19 cellular contexts compared by ENCODE assay signal in genomic region chr7:90951229-90951628, GRCh38.
"Had no signal": no experiment of that assay in that cellular context is flagged by ENCODE, and none has a peak within 500 bp of the region (broad histone marks: within the 10 kb centered on the region; RNA-seq: fewer than 3 reads in every experiment).

No MANE protein-coding gene starts in this region.

- H3K4me1 ChIP-seq: foreskin keratinocyte, lower lobe of right lung, right atrium auricular region, stomach, transverse colon had no signal

- H3K4me3 ChIP-seq: hepatocyte, left ventricle myocardium inferior, lower lobe of right lung, right atrium auricular region, stomach, thoracic aorta, transverse colon had no signal

- H3K27ac Mint-ChIP-seq: dendritic cell treated with granulocyte-macrophage colony-stimulating factor and Interleukin-4, amounts not matched to agents 40 ng/mL and 50 ng/mL, for 4 days; memory B cell; mesothelial cell of epicardium; natural killer cell had no signal

- H3K9me3 Mint-ChIP-seq: dendritic cell treated with granulocyte-macrophage colony-stimulating factor and Interleukin-4, amounts not matched to agents 40 ng/mL and 50 ng/mL, for 4 days; memory B cell; mesothelial cell of epicardium had no signal

- H3K9me3 ChIP-seq: left ventricle myocardium inferior, lower lobe of right lung, right atrium auricular region, stomach, thoracic aorta, transverse colon had no signal

- H3K27me3 Mint-ChIP-seq: dendritic cell treated with granulocyte-macrophage colony-stimulating factor and Interleukin-4, amounts not matched to agents 40 ng/mL and 50 ng/mL, for 4 days; memory B cell had no signal

- H3K36me3 ChIP-seq: left ventricle myocardium inferior, right atrium auricular region, stomach, transverse colon had no signal

- H3K27me3 ChIP-seq: foreskin keratinocyte, hepatocyte, right atrium auricular region, stomach, transverse colon had no signal

- DNase-seq: erythroblast; foreskin keratinocyte; head of caudate nucleus; kidney; left cardiac atrium; left ventricle myocardium inferior; lower lobe of right lung; natural killer cell; small intestine; stimulated activated CD4-positive, alpha-beta T cell treated with anti-CD3 and anti-CD28 coated beads, Interleukin-12 subunit alpha, Interleukin-12 subunit beta, amount 100 ng/mL, for 4 hours; stimulated activated naive CD4-positive, alpha-beta T cell; stomach; transverse colon had no signal

- ATAC-seq: foreskin keratinocyte, left cardiac atrium, lower lobe of right lung, natural killer cell had no signal

- H3K4me1 Mint-ChIP-seq: natural killer cell had no signal

- H3K27ac ChIP-seq: foreskin keratinocyte, hepatocyte, left ventricle myocardium inferior, lower lobe of right lung, right atrium auricular region, stomach, thoracic aorta, transverse colon had no signal

- H3K36me3 Mint-ChIP-seq: natural killer cell had no signal

- H3K4me3 Mint-ChIP-seq: dendritic cell treated with granulocyte-macrophage colony-stimulating factor and Interleukin-4, amounts not matched to agents 40 ng/mL and 50 ng/mL, for 4 days; memory B cell; mesothelial cell of epicardium; natural killer cell had no signal
